In the genomic region with DNA sequence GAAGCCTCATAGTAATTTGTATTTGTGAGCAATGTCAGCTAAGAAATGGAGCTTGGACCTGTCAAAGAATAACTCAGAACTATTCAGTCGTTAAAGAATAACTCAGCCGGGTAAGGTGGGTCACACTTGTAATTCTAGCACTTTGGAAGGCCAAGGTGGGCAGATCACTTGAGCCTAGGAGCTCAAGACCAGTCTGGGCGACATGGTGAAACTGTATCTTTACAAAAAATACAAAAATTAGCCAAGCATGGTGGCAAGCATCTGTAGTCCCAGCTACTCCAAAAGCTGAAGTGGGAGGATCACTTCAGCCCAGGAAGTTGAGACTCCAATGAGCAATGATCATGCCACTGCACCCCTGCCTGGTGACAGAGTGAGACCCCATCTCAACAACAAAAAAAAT, we compare ENCODE assay signal across 9 cellular contexts.
"Had no signal": no experiment of that assay in that cellular context is flagged by ENCODE, and none has a peak within 500 bp of the region (broad histone marks: within the 10 kb centered on the region; RNA-seq: fewer than 3 reads in every experiment).

No MANE protein-coding gene starts in this region.

- H3K4me3 Mint-ChIP-seq: GM23338, H9, HFFc6 had no signal

- H3K9me3 ChIP-seq: HAP-1 had no signal

- H3K27ac ChIP-seq: GM23248 had no signal

- H3K27ac Mint-ChIP-seq: GM23338, H9, HFFc6 had no signal

- DNase-seq: GM23248, GOT3, H7, H9, HCEC 1CT, HFFc6 had no signal

- H3K4me1 Mint-ChIP-seq: GM23338 had no signal

- ATAC-seq: GM23338, HCT116 had no signal

- H3K4me3 ChIP-seq: GM23248, GM23338, HAP-1 had no signal

- H3K36me3 ChIP-seq: HAP-1 had no signal

- H3K4me1 ChIP-seq: HAP-1 had no signal
